In the genomic region with DNA sequence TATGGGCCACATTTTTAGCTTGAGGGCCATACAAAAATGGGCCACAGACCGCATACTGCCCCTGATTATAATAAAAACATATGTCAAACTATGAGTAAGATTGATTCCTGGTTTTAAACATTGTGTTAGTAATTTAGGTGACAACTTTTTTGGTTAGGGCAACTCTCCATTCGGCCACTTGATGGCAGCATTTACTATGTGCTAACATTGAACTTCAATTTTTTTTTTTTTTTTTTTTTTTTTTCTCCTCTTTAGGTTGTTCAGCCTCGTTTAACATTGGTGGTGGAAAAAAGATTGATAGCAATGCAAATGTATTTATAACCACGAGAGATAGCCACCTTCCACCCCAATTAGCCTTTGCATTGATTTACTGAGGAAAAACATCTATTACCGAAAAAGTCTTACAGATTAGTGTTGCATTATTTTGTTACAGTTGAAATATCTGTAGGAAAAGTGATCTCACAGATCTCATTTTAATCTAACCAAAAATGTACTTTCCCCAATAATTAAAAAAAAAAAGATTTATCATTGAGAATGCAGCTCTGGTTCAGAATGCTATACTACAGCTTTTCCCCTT, we compare ENCODE assay signal across 8 cellular contexts.
DNase-seq lines count a peak whose midpoint lies in the region; ATAC-seq and TF ChIP-seq lines count a peak whose summit lies in the region.

No MANE protein-coding gene starts in this region.

- no peaks in the 10 kb centered on the region for H3K27me3 ChIP-seq in cardiac muscle cell

- DNase-seq in cardiac muscle cell (ENCODE audit: low read depth in 1 of 2, low spot score in 1 of 2) (peak; percentile 62 to 68), left ventricle myocardium superior (no peak), Kasumi-1 (lab: John Stamatoyannopoulos, UW) (peak; percentile 52 to 68), RPMI7951 (ENCODE audit: low read depth) (peak; percentile 42), astrocyte of the spinal cord (ENCODE audit: low read depth, low spot score) (peak; percentile 65), immature natural killer cell (peak; percentile 27 to 30 (median 29))
- DNase-seq in stimulated activated CD4-positive, alpha-beta T cell treated with anti-CD3 and anti-CD28 coated beads, Interleukin-1b, Interleukin-23, amount 100 ng/mL, for 24 hours (ENCODE audit: low read depth in 4 of 4, low spot score in 1 of 4) = peak in 3 of 4 experiments; percentile 6 to 20 (median 11)

- peaks cover 0 to 7% (median 6%) of the 10 kb centered on the region in 3 donors for H3K27me3 Mint-ChIP-seq in immature natural killer cell (ENCODE audit: low read depth in 3 of 3)

- no peaks in the 10 kb centered on the region for H3K9me3 ChIP-seq in cardiac muscle cell (ENCODE audit: low read depth)

- no peak overlapping the region for H3K27ac ChIP-seq in cardiac muscle cell

- H3K36me3 ChIP-seq in cardiac muscle cell = no peaks in the 10 kb centered on the region

- H3K4me3 Mint-ChIP-seq in immature natural killer cell = no peak overlapping the region

- H3K27ac Mint-ChIP-seq in immature natural killer cell = no peak overlapping the region

- H3K9me3 Mint-ChIP-seq in immature natural killer cell = no peaks in the 10 kb centered on the region

- intact Hi-C loops in left ventricle myocardium superior (cut with micrococcal nuclease) = loop anchor here (5.0 kb wide), 1 partner anchor 466 kb away; no protein-coding TSS in a partner anchor

- TF ChIP-seq CTCF in cardiac muscle cell (IDR thresholded peaks at IDR 0.05; ENCODE audit: low read depth, low read length) = peak; percentile 78
- TF ChIP-seq CTCF in astrocyte of the spinal cord (IDR thresholded peaks at IDR 0.05; ENCODE audit: low read depth, low read length) = peak; percentile 78

- peaks cover 5 to 6% of the 10 kb centered on the region in 2 donors for H3K4me1 Mint-ChIP-seq in immature natural killer cell

- H3K36me3 Mint-ChIP-seq in immature natural killer cell = no peaks in the 10 kb centered on the region

- no peak for ATAC-seq in left ventricle myocardium superior
- no peak for ATAC-seq in HG03469 (IDR thresholded peaks at IDR 0.05; ENCODE audit: unreplicated experiment)

- H3K4me1 ChIP-seq in cardiac muscle cell (ENCODE audit: low read depth) = peaks cover 19% of the 10 kb centered on the region

- in situ Hi-C loops in astrocyte of the spinal cord (cut with HindIII; ENCODE audit: low sequenced_read_pairs) = no loop called here

- no peak overlapping the region for H3K4me3 ChIP-seq in cardiac muscle cell
- no peak overlapping the region for H3K4me3 ChIP-seq in astrocyte of the spinal cord (ENCODE audit: low read depth, low read length)
